ENCODE assay signal across 8 cellular contexts in genomic region chr14:32252030-32252670, GRCh38. TPM values are rescaled to one million over a fixed set of nuclear protein-coding genes. Genes with fewer than 3 reads are reported as not detected.
DNase-seq lines count a peak whose midpoint lies in the region; ATAC-seq lines count a peak whose summit lies in the region.

No MANE protein-coding gene starts in this region.

- H3K4me1 ChIP-seq in CD4-positive, CD25-positive, alpha-beta regulatory T cell (ENCODE audit: control insufficient read depth, insufficient read depth, low read length, poor library complexity, severe bottlenecking) = no peaks in the 10 kb centered on the region

- intact Hi-C loops in activated CD4-positive, alpha-beta T cell treated with anti-CD3 and anti-CD28 coated beads for 36 hours (cut with DNase I, micrococcal nuclease) = loop anchor here (1.0 to 5.0 kb wide), 7 partner anchors 49 to 742 kb away; partner anchors contain the start of genes RNU6-7 (in 2 of the 2), RNU6-8 (in 2 of the 2) and NUBPL (in 1 of the 2)

- no peaks in the 10 kb centered on the region for H3K36me3 Mint-ChIP-seq in CD4-positive, CD25-positive, alpha-beta regulatory T cell
- H3K36me3 Mint-ChIP-seq in activated CD4-positive, alpha-beta T cell treated with anti-CD3 and anti-CD28 coated beads for 36 hours (ENCODE audit: low read depth) = no peaks in the 10 kb centered on the region
- no peaks in the 10 kb centered on the region for H3K36me3 Mint-ChIP-seq in stimulated activated naive B cell treated with anti-CD40 and anti-IgM and Interleukin-4, amounts not matched to agents 10 μg/mL and 1 μg/mL and 100 μg/mL, for 72 hours

- H3K36me3 ChIP-seq in CD4-positive, CD25-positive, alpha-beta regulatory T cell (ENCODE audit: control insufficient read depth, insufficient read depth, low read length) = no peaks in the 10 kb centered on the region

- no peaks in the 10 kb centered on the region for H3K27me3 ChIP-seq in CD4-positive, CD25-positive, alpha-beta regulatory T cell (ENCODE audit: control insufficient read depth, insufficient read depth, low read length)

- CTCF ChIA-PET in activated CD4-positive, alpha-beta T cell treated with anti-CD3 and anti-CD28 coated beads for 36 hours (lab: Charles Lee) = interaction anchor here (0.5 to 5.8 kb wide), 25 partner anchors 9 to 1052 kb away, joined by 3 to 81 read pairs (median 4); no protein-coding TSS in a partner anchor

- peak; percentile 24 to 77 (median 67) for DNase-seq in CD4-positive, CD25-positive, alpha-beta regulatory T cell
- peak; percentile 78 for DNase-seq in NCI-H345 (lab: John Stamatoyannopoulos, UW)
- peak; percentile 56 for DNase-seq in activated CD4-positive, alpha-beta T cell treated with anti-CD3 and anti-CD28 coated beads for 36 hours
- DNase-seq in effector CD4-positive, alpha-beta T cell = peak; percentile 34
- peak; percentile 75 to 76 for DNase-seq in lung microvascular endothelial cell (ENCODE audit: low read depth in 2 of 2)
- peak; percentile 48 for DNase-seq in stimulated activated naive B cell treated with anti-CD40 and anti-IgM and Interleukin-4, amounts not matched to agents 10 μg/mL and 1 μg/mL and 100 μg/mL, for 72 hours

- no peaks in the 10 kb centered on the region for H3K4me1 Mint-ChIP-seq in CD4-positive, CD25-positive, alpha-beta regulatory T cell
- H3K4me1 Mint-ChIP-seq in activated CD4-positive, alpha-beta T cell treated with anti-CD3 and anti-CD28 coated beads for 36 hours = no peaks in the 10 kb centered on the region
- H3K4me1 Mint-ChIP-seq in stimulated activated naive B cell treated with anti-CD40 and anti-IgM and Interleukin-4, amounts not matched to agents 10 μg/mL and 1 μg/mL and 100 μg/mL, for 72 hours = peaks cover 0 to 2% of the 10 kb centered on the region in 2 donors

- peak overlapping the region; percentile 10 for H3K4me3 ChIP-seq in CD4-positive, CD25-positive, alpha-beta regulatory T cell (ENCODE audit: low read depth, low read length)

- no peaks in the 10 kb centered on the region for H3K9me3 ChIP-seq in CD4-positive, CD25-positive, alpha-beta regulatory T cell (ENCODE audit: control insufficient read depth in 2 of 2, low read length in 2 of 2)

- no peak overlapping the region for H3K27ac Mint-ChIP-seq in CD4-positive, CD25-positive, alpha-beta regulatory T cell
- H3K27ac Mint-ChIP-seq in activated CD4-positive, alpha-beta T cell treated with anti-CD3 and anti-CD28 coated beads for 36 hours = no peak overlapping the region
- H3K27ac Mint-ChIP-seq in stimulated activated naive B cell treated with anti-CD40 and anti-IgM and Interleukin-4, amounts not matched to agents 10 μg/mL and 1 μg/mL and 100 μg/mL, for 72 hours = no peak overlapping the region

- no peak overlapping the region for H3K27ac ChIP-seq in CD4-positive, CD25-positive, alpha-beta regulatory T cell (ENCODE audit: insufficient read depth, low read length, poor library complexity, severe bottlenecking)

- no peak overlapping the region for H3K4me3 Mint-ChIP-seq in CD4-positive, CD25-positive, alpha-beta regulatory T cell
- no peak overlapping the region for H3K4me3 Mint-ChIP-seq in activated CD4-positive, alpha-beta T cell treated with anti-CD3 and anti-CD28 coated beads for 36 hours
- H3K4me3 Mint-ChIP-seq in stimulated activated naive B cell treated with anti-CD40 and anti-IgM and Interleukin-4, amounts not matched to agents 10 μg/mL and 1 μg/mL and 100 μg/mL, for 72 hours = no peak overlapping the region

- ATAC-seq in CD4-positive, CD25-positive, alpha-beta regulatory T cell (ENCODE audit: low read depth in 2 of 2) = peak; percentile 87 to 88
- ATAC-seq in GM19043 (IDR thresholded peaks at IDR 0.05; ENCODE audit: low read depth, unreplicated experiment) (peak; percentile 88), HG03432 (IDR thresholded peaks at IDR 0.05; ENCODE audit: unreplicated experiment) (peak; percentile 85)
- peak; percentile 93 for ATAC-seq in activated CD4-positive, alpha-beta T cell treated with anti-CD3 and anti-CD28 coated beads for 36 hours
- peak; percentile 91 to 93 for ATAC-seq in stimulated activated naive B cell treated with anti-CD40 and anti-IgM and Interleukin-4, amounts not matched to agents 10 μg/mL and 1 μg/mL and 100 μg/mL, for 72 hours (replicated peaks)

- POLR2A ChIA-PET in activated CD4-positive, alpha-beta T cell treated with anti-CD3 and anti-CD28 coated beads for 36 hours (lab: Charles Lee) = no interaction called here

- H3K27me3 Mint-ChIP-seq in CD4-positive, CD25-positive, alpha-beta regulatory T cell = no peaks in the 10 kb centered on the region
- H3K27me3 Mint-ChIP-seq in activated CD4-positive, alpha-beta T cell treated with anti-CD3 and anti-CD28 coated beads for 36 hours = no peaks in the 10 kb centered on the region
- no peaks in the 10 kb centered on the region for H3K27me3 Mint-ChIP-seq in stimulated activated naive B cell treated with anti-CD40 and anti-IgM and Interleukin-4, amounts not matched to agents 10 μg/mL and 1 μg/mL and 100 μg/mL, for 72 hours

- no peaks in the 10 kb centered on the region for H3K9me3 Mint-ChIP-seq in CD4-positive, CD25-positive, alpha-beta regulatory T cell
- no peaks in the 10 kb centered on the region for H3K9me3 Mint-ChIP-seq in activated CD4-positive, alpha-beta T cell treated with anti-CD3 and anti-CD28 coated beads for 36 hours (ENCODE audit: low read depth)
- H3K9me3 Mint-ChIP-seq in stimulated activated naive B cell treated with anti-CD40 and anti-IgM and Interleukin-4, amounts not matched to agents 10 μg/mL and 1 μg/mL and 100 μg/mL, for 72 hours = no peaks in the 10 kb centered on the region

RNA-seq across cellular contexts. Expression of gene RNU6-8, which starts 49.1 kb away (rescaled TPM):
- total RNA-seq in CD4-positive, CD25-positive, alpha-beta regulatory T cell = not detected
- polyA plus RNA-seq in CD4-positive, CD25-positive, alpha-beta regulatory T cell = not detected
- not detected for total RNA-seq in activated CD4-positive, alpha-beta T cell treated with anti-CD3 and anti-CD28 coated beads for 36 hours
- total RNA-seq in lung microvascular endothelial cell = not detected in 2 replicates

RNA-seq across cellular contexts. Expression of gene RNU6-7, which starts 50.3 kb away (rescaled TPM):
- total RNA-seq in CD4-positive, CD25-positive, alpha-beta regulatory T cell = not detected
- not detected for polyA plus RNA-seq in CD4-positive, CD25-positive, alpha-beta regulatory T cell
- not detected for total RNA-seq in activated CD4-positive, alpha-beta T cell treated with anti-CD3 and anti-CD28 coated beads for 36 hours
- total RNA-seq in lung microvascular endothelial cell = not detected in 2 replicates
